3 cellular contexts compared by ENCODE assay signal in the genomic region with DNA sequence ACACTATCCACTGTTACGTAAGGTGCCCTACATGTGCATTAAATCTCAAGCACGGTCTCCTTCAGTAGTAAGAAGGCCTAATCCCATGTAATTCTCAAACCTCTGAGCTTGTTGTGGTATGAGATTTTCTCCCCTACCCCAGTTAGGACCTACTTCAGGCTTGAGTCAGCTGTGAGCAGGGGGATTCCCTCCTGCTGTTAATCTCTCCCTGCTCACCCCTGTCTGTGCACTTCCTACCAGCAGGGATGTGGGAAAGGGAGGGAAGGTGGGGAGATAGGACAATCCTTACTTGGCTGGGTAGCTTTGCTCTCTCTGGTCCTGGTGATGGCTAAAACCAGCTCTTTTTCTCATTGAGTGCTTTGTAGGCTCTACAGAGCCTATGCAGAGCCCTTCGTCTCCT.
TF ChIP-seq lines count a peak whose summit lies in the region.

No MANE protein-coding gene starts in this region.

TF ChIP-seq in SK-N-SH, 30 proteins besides CTCF, POLR2A, EP300 and RAD21:
- no peak for TF ChIP-seq RXRA (IDR thresholded peaks at IDR 0.05; ENCODE audit: borderline replicate concordance, low read depth)
- no peak for TF ChIP-seq NRF1 (IDR thresholded peaks at IDR 0.05; ENCODE audit: low read depth, low read length)
- no peak for TF ChIP-seq TAF1 (IDR thresholded peaks at IDR 0.05; ENCODE audit: borderline replicate concordance, low read depth, low read length)
- TF ChIP-seq GABPA (IDR thresholded peaks at IDR 0.05; ENCODE audit: low read depth): no peak
- TF ChIP-seq, protein P1, sequence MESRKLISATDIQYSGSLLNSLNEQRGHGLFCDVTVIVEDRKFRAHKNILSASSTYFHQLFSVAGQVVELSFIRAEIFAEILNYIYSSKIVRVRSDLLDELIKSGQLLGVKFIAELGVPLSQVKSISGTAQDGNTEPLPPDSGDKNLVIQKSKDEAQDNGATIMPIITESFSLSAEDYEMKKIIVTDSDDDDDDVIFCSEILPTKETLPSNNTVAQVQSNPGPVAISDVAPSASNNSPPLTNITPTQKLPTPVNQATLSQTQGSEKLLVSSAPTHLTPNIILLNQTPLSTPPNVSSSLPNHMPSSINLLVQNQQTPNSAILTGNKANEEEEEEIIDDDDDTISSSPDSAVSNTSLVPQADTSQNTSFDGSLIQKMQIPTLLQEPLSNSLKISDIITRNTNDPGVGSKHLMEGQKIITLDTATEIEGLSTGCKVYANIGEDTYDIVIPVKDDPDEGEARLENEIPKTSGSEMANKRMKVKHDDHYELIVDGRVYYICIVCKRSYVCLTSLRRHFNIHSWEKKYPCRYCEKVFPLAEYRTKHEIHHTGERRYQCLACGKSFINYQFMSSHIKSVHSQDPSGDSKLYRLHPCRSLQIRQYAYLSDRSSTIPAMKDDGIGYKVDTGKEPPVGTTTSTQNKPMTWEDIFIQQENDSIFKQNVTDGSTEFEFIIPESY (IDR thresholded peaks at IDR 0.05; ENCODE audit: borderline replicate concordance, low read depth): no peak
- TF ChIP-seq GATA2 (CRISPR knock-in tag; IDR thresholded peaks at IDR 0.05): no peak
- no peak for TF ChIP-seq MEF2A (IDR thresholded peaks at IDR 0.05; ENCODE audit: borderline replicate concordance, low read depth)
- no peak for TF ChIP-seq POLR2AphosphoS5 (IDR thresholded peaks at IDR 0.05; ENCODE audit: low read depth, low read length)
- TF ChIP-seq, protein P2, sequence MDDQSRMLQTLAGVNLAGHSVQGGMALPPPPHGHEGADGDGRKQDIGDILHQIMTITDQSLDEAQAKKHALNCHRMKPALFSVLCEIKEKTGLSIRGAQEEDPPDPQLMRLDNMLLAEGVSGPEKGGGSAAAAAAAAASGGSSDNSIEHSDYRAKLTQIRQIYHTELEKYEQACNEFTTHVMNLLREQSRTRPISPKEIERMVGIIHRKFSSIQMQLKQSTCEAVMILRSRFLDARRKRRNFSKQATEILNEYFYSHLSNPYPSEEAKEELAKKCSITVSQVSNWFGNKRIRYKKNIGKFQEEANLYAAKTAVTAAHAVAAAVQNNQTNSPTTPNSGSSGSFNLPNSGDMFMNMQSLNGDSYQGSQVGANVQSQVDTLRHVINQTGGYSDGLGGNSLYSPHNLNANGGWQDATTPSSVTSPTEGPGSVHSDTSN (IDR thresholded peaks at IDR 0.05): no peak
- no peak for TF ChIP-seq FOXJ3 (CRISPR knock-in tag; IDR thresholded peaks at IDR 0.05)
- TF ChIP-seq FOSL2 (IDR thresholded peaks at IDR 0.05; ENCODE audit: borderline replicate concordance, low read depth): no peak
- TF ChIP-seq YY1 (IDR thresholded peaks at IDR 0.05; ENCODE audit: low read depth): no peak
- TF ChIP-seq RFX5 (IDR thresholded peaks at IDR 0.05; ENCODE audit: low read length): no peak
- no peak for TF ChIP-seq FOXM1 (IDR thresholded peaks at IDR 0.05; ENCODE audit: low read depth)
- TF ChIP-seq, protein P3, sequence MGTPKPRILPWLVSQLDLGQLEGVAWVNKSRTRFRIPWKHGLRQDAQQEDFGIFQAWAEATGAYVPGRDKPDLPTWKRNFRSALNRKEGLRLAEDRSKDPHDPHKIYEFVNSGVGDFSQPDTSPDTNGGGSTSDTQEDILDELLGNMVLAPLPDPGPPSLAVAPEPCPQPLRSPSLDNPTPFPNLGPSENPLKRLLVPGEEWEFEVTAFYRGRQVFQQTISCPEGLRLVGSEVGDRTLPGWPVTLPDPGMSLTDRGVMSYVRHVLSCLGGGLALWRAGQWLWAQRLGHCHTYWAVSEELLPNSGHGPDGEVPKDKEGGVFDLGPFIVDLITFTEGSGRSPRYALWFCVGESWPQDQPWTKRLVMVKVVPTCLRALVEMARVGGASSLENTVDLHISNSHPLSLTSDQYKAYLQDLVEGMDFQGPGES (IDR thresholded peaks at IDR 0.05; ENCODE audit: low read depth, low read length): no peak

TF ChIP-seq in SK-N-SH treated with all-trans-retinoic acid at 6 μM for 48 hours, 23 proteins besides CTCF, POLR2A, EP300 and RAD21:
- TF ChIP-seq ZNF565 (CRISPR knock-in tag; conservative IDR thresholded peaks at IDR 0.05; ENCODE audit: low read depth) (no peak), ZNF8 (CRISPR knock-in tag; IDR thresholded peaks at IDR 0.05) (no peak), CSDC2 (CRISPR knock-in tag; IDR thresholded peaks at IDR 0.05) (no peak), GLIS3 (CRISPR knock-in tag; IDR thresholded peaks at IDR 0.05) (no peak), TCF4 (CRISPR knock-in tag; IDR thresholded peaks at IDR 0.05; ENCODE audit: borderline replicate concordance) (no peak), ZNF70 (CRISPR knock-in tag; IDR thresholded peaks at IDR 0.05) (no peak), SNAI2 (CRISPR knock-in tag; IDR thresholded peaks at IDR 0.05) (no peak), PPARA (CRISPR knock-in tag; IDR thresholded peaks at IDR 0.05; ENCODE audit: borderline replicate concordance) (no peak), ESRRG (CRISPR knock-in tag; IDR thresholded peaks at IDR 0.05) (no peak)
- TF ChIP-seq, protein P4, sequence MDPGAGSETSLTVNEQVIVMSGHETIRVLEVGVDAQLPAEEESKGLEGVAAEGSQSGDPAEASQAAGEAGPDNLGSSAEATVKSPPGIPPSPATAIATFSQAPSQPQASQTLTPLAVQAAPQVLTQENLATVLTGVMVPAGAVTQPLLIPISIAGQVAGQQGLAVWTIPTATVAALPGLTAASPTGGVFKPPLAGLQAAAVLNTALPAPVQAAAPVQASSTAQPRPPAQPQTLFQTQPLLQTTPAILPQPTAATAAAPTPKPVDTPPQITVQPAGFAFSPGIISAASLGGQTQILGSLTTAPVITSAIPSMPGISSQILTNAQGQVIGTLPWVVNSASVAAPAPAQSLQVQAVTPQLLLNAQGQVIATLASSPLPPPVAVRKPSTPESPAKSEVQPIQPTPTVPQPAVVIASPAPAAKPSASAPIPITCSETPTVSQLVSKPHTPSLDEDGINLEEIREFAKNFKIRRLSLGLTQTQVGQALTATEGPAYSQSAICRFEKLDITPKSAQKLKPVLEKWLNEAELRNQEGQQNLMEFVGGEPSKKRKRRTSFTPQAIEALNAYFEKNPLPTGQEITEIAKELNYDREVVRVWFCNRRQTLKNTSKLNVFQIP (CRISPR knock-in tag; IDR thresholded peaks at IDR 0.05; ENCODE audit: borderline replicate concordance, low read depth): no peak
- TF ChIP-seq, protein P5, sequence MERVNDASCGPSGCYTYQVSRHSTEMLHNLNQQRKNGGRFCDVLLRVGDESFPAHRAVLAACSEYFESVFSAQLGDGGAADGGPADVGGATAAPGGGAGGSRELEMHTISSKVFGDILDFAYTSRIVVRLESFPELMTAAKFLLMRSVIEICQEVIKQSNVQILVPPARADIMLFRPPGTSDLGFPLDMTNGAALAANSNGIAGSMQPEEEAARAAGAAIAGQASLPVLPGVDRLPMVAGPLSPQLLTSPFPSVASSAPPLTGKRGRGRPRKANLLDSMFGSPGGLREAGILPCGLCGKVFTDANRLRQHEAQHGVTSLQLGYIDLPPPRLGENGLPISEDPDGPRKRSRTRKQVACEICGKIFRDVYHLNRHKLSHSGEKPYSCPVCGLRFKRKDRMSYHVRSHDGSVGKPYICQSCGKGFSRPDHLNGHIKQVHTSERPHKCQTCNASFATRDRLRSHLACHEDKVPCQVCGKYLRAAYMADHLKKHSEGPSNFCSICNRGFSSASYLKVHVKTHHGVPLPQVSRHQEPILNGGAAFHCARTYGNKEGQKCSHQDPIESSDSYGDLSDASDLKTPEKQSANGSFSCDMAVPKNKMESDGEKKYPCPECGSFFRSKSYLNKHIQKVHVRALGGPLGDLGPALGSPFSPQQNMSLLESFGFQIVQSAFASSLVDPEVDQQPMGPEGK (CRISPR knock-in tag; IDR thresholded peaks at IDR 0.05; ENCODE audit: borderline replicate concordance): no peak

TF ChIP-seq in H1, 55 proteins besides CTCF, POLR2A, EP300 and RAD21:
- TF ChIP-seq BACH1 (IDR thresholded peaks at IDR 0.05; ENCODE audit: low read length) (no peak), RNF2 (IDR thresholded peaks at IDR 0.05; ENCODE audit: borderline replicate concordance, low read depth, low read length, missing control alignments, poor library complexity, severe bottlenecking) (no peak), SIN3A (conservative IDR thresholded peaks at IDR 0.05 in 1 of 2, IDR thresholded peaks at IDR 0.05 in 1 of 2; ENCODE audit: low read depth in 1 of 2, low read length in 2 of 2) (no peak), SIX5 (IDR thresholded peaks at IDR 0.05; ENCODE audit: low read depth, low read length) (no peak), POU5F1 (IDR thresholded peaks at IDR 0.05; ENCODE audit: low read depth, low read length) (no peak), SIRT6 (IDR thresholded peaks at IDR 0.05; ENCODE audit: low read length) (no peak), CBX8 (IDR thresholded peaks at IDR 0.05; ENCODE audit: borderline replicate concordance, low read depth, low read length) (no peak), JUND (IDR thresholded peaks at IDR 0.05; ENCODE audit: low read length) (no peak), POLR2AphosphoS5 (IDR thresholded peaks at IDR 0.05; ENCODE audit: low read depth, low read length) (no peak), HDAC2 (IDR thresholded peaks at IDR 0.05; ENCODE audit: borderline replicate concordance in 1 of 2, low read depth in 2 of 2, low read length in 2 of 2) (no peak), SP4 (IDR thresholded peaks at IDR 0.05; ENCODE audit: low read length) (no peak), KDM5A (IDR thresholded peaks at IDR 0.05; ENCODE audit: low read length) (no peak), SP2 (IDR thresholded peaks at IDR 0.05; ENCODE audit: low read length) (no peak)
- TF ChIP-seq, protein P6, sequence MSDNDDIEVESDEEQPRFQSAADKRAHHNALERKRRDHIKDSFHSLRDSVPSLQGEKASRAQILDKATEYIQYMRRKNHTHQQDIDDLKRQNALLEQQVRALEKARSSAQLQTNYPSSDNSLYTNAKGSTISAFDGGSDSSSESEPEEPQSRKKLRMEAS (IDR thresholded peaks at IDR 0.05): no peak
